In genomic region chr19:2427323-2428026, GRCh38 we compare ENCODE assay signal across 8 cellular contexts.
DNase-seq lines count a peak whose midpoint lies in the region; ATAC-seq lines count a peak whose summit lies in the region.

TSS of gene TIMM13 (minus strand) at chr19:2427586. CDS start at chr19:2427533, 53 bp downstream.

- ATAC-seq in GM19328 (IDR thresholded peaks at IDR 0.05; ENCODE audit: unreplicated experiment) = peak; percentile 80
- peak; percentile 55 for ATAC-seq in HG03469 (IDR thresholded peaks at IDR 0.05; ENCODE audit: unreplicated experiment)

- H3K27ac ChIP-seq in BLaER1 = peak within 1 kb of the TSS; percentile 99
- peak within 1 kb of the TSS; percentile 99 for H3K27ac ChIP-seq in cingulate gyrus (ENCODE audit: low read depth, low read length)
- H3K27ac ChIP-seq in layer of hippocampus (ENCODE audit: low read depth, low read length) = peak within 1 kb of the TSS; percentile 99

- peak within 1 kb of the TSS; percentile 98 for H3K4me2 ChIP-seq in BLaER1

- H3K27me3 ChIP-seq in BLaER1 (no peaks in the 10 kb centered on the region), layer of hippocampus (ENCODE audit: control insufficient read depth, insufficient read depth, low read length) (no peaks in the 10 kb centered on the region)

- H3K9ac ChIP-seq in BLaER1 = peak within 1 kb of the TSS; percentile 99

- DNase-seq in NCI-H526 treated with DMSO at 0.1 percent for 48 hours (lab: John Stamatoyannopoulos, UW) = peak; percentile 83
- peak; percentile 97 for DNase-seq in activated CD4-positive, alpha-beta T cell treated with anti-CD3 and anti-CD28 coated beads for 48 hours
- DNase-seq in stimulated activated CD4-positive, alpha-beta T cell treated with anti-CD3 and anti-CD28 coated beads, Interleukin-1b, Interleukin-23, amount 100 ng/mL, for 24 hours (ENCODE audit: low read depth in 4 of 4, low spot score in 1 of 4) = peak; percentile 88 to 94 (median 92)

- H3K36me3 ChIP-seq in BLaER1 = peaks cover 64% of the 10 kb centered on the region

- no peaks in the 10 kb centered on the region for H3K9me3 ChIP-seq in BLaER1

- H4K20me1 ChIP-seq in BLaER1 = peaks cover 65% of the 10 kb centered on the region

- H3K4me1 ChIP-seq in BLaER1 = peaks cover 86% of the 10 kb centered on the region

- H3K4me3 ChIP-seq in BLaER1 = peak within 1 kb of the TSS; percentile 93

Comparison
In these comparisons a context has a peak if more than half of its experiments do, and no peak if none do; other contexts are left out.
1. Peak in every context shown above with its lines: DNase-seq, ATAC-seq, H3K4me3 ChIP-seq and H3K27ac ChIP-seq.